In genomic region chr6:11392778-11393507, GRCh38 we compare ENCODE assay signal across 1 cellular context.
TF ChIP-seq lines count a peak whose summit lies in the region.

No MANE protein-coding gene starts in this region.

TF ChIP-seq in HepG2, 621 proteins besides CTCF, POLR2A, EP300 and RAD21 (continued from another document and continues in another):
- TF ChIP-seq, protein P1, sequence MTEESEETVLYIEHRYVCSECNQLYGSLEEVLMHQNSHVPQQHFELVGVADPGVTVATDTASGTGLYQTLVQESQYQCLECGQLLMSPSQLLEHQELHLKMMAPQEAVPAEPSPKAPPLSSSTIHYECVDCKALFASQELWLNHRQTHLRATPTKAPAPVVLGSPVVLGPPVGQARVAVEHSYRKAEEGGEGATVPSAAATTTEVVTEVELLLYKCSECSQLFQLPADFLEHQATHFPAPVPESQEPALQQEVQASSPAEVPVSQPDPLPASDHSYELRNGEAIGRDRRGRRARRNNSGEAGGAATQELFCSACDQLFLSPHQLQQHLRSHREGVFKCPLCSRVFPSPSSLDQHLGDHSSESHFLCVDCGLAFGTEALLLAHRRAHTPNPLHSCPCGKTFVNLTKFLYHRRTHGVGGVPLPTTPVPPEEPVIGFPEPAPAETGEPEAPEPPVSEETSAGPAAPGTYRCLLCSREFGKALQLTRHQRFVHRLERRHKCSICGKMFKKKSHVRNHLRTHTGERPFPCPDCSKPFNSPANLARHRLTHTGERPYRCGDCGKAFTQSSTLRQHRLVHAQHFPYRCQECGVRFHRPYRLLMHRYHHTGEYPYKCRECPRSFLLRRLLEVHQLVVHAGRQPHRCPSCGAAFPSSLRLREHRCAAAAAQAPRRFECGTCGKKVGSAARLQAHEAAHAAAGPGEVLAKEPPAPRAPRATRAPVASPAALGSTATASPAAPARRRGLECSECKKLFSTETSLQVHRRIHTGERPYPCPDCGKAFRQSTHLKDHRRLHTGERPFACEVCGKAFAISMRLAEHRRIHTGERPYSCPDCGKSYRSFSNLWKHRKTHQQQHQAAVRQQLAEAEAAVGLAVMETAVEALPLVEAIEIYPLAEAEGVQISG (CRISPR knock-in tag; IDR thresholded peaks at IDR 0.05), result peak; percentile 92
- TF ChIP-seq ZFAT (CRISPR knock-in tag; conservative IDR thresholded peaks at IDR 0.05), result no peak
- peak; percentile 77; the same call in 1 of the 2 replicates for TF ChIP-seq ZNF343 (CRISPR knock-in tag; IDR thresholded peaks at IDR 0.05)
- peak; percentile 65 for TF ChIP-seq ZNF772 (CRISPR knock-in tag; IDR thresholded peaks at IDR 0.05)
- peak; percentile 52; the same call in 1 of the 2 replicates for TF ChIP-seq CREB1 (IDR thresholded peaks at IDR 0.05)
- TF ChIP-seq CREB1 (CRISPR knock-in tag; IDR thresholded peaks at IDR 0.05), result peak; percentile 83
- TF ChIP-seq EEA1 (CRISPR knock-in tag; IDR thresholded peaks at IDR 0.05; ENCODE audit: borderline replicate concordance), result no peak
- peak; percentile 84 for TF ChIP-seq ZNF639 (CRISPR knock-in tag; conservative IDR thresholded peaks at IDR 0.05)
- no peak for TF ChIP-seq ZNF382 (CRISPR knock-in tag; IDR thresholded peaks at IDR 0.05; ENCODE audit: borderline replicate concordance)
- TF ChIP-seq YY1 (IDR thresholded peaks at IDR 0.05; ENCODE audit: insufficient read depth, insufficient replicate concordance, low read depth, low read length), result peak; percentile 75
- peak; percentile 88 for TF ChIP-seq ZNF512B (CRISPR knock-in tag; IDR thresholded peaks at IDR 0.05; ENCODE audit: borderline replicate concordance)
- no peak for TF ChIP-seq ZFP82 (CRISPR knock-in tag; IDR thresholded peaks at IDR 0.05; ENCODE audit: borderline replicate concordance)
- peak; percentile 98 for TF ChIP-seq ZSCAN29 (CRISPR knock-in tag; conservative IDR thresholded peaks at IDR 0.05)
- no peak for TF ChIP-seq PAF1 (CRISPR knock-in tag; IDR thresholded peaks at IDR 0.05)
- TF ChIP-seq ETS1 (CRISPR knock-in tag; IDR thresholded peaks at IDR 0.05), result no peak; the same call in 1 of the 2 replicates
- no peak; the same call in 1 of the 2 replicates for TF ChIP-seq ZNF615 (CRISPR knock-in tag; IDR thresholded peaks at IDR 0.05; ENCODE audit: borderline replicate concordance)
- no peak for TF ChIP-seq PREB (CRISPR knock-in tag; IDR thresholded peaks at IDR 0.05)
- TF ChIP-seq TBL1XR1 (IDR thresholded peaks at IDR 0.05; ENCODE audit: borderline replicate concordance, low read length, partially characterized antibody), result no peak
- peak; percentile 37; the same call in 1 of the 2 replicates for TF ChIP-seq GLI4 (CRISPR knock-in tag; IDR thresholded peaks at IDR 0.05; ENCODE audit: borderline replicate concordance)
- TF ChIP-seq, protein P2, sequence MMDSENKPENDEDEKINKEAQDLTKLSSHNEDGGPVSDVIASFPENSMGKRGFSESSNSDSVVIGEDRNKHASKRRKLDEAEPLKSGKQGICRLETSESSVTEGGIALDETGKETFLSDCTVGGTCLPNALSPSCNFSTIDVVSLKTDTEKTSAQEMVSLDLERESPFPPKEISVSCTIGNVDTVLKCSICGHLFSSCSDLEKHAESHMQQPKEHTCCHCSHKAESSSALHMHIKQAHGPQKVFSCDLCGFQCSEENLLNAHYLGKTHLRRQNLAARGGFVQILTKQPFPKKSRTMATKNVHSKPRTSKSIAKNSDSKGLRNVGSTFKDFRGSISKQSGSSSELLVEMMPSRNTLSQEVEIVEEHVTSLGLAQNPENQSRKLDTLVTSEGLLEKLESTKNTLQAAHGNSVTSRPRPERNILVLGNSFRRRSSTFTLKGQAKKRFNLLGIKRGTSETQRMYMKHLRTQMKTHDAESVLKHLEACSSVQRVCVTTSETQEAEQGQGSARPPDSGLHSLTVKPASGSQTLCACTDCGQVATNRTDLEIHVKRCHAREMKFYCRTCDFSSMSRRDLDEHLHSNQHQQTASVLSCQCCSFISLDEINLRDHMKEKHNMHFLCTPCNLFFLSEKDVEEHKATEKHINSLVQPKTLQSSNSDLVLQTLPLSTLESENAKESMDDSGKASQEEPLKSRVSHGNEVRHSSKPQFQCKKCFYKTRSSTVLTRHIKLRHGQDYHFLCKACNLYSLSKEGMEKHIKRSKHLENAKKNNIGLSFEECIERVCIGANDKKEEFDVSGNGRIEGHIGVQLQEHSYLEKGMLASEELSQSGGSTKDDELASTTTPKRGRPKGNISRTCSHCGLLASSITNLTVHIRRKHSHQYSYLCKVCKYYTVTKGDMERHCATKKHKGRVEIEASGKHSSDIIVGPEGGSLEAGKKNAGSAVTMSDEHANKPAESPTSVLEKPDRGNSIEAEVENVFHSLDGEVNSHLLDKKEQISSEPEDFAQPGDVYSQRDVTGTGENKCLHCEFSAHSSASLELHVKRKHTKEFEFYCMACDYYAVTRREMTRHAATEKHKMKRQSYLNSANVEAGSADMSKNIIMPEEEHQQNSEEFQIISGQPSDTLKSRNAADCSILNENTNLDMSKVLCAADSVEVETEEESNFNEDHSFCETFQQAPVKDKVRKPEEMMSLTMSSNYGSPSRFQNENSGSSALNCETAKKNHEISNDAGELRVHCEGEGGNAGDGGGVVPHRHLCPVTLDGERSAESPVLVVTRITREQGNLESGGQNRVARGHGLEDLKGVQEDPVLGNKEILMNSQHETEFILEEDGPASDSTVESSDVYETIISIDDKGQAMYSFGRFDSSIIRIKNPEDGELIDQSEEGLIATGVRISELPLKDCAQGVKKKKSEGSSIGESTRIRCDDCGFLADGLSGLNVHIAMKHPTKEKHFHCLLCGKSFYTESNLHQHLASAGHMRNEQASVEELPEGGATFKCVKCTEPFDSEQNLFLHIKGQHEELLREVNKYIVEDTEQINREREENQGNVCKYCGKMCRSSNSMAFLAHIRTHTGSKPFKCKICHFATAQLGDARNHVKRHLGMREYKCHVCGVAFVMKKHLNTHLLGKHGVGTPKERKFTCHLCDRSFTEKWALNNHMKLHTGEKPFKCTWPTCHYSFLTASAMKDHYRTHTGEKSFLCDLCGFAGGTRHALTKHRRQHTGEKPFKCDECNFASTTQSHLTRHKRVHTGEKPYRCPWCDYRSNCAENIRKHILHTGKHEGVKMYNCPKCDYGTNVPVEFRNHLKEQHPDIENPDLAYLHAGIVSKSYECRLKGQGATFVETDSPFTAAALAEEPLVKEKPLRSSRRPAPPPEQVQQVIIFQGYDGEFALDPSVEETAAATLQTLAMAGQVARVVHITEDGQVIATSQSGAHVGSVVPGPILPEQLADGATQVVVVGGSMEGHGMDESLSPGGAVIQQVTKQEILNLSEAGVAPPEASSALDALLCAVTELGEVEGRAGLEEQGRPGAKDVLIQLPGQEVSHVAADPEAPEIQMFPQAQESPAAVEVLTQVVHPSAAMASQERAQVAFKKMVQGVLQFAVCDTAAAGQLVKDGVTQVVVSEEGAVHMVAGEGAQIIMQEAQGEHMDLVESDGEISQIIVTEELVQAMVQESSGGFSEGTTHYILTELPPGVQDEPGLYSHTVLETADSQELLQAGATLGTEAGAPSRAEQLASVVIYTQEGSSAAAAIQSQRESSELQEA (CRISPR knock-in tag; IDR thresholded peaks at IDR 0.05; ENCODE audit: not compliant biosample characterization), result no peak
- TF ChIP-seq, protein P3, sequence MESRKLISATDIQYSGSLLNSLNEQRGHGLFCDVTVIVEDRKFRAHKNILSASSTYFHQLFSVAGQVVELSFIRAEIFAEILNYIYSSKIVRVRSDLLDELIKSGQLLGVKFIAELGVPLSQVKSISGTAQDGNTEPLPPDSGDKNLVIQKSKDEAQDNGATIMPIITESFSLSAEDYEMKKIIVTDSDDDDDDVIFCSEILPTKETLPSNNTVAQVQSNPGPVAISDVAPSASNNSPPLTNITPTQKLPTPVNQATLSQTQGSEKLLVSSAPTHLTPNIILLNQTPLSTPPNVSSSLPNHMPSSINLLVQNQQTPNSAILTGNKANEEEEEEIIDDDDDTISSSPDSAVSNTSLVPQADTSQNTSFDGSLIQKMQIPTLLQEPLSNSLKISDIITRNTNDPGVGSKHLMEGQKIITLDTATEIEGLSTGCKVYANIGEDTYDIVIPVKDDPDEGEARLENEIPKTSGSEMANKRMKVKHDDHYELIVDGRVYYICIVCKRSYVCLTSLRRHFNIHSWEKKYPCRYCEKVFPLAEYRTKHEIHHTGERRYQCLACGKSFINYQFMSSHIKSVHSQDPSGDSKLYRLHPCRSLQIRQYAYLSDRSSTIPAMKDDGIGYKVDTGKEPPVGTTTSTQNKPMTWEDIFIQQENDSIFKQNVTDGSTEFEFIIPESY (CRISPR knock-in tag; IDR thresholded peaks at IDR 0.05), result peak; percentile 89
- peak; percentile 85; the same call in 1 of the 2 replicates for TF ChIP-seq ZC3H4 (CRISPR knock-in tag; IDR thresholded peaks at IDR 0.05; ENCODE audit: borderline replicate concordance)
- no peak for TF ChIP-seq RFX5 (IDR thresholded peaks at IDR 0.05; ENCODE audit: low read depth, low read length)
- TF ChIP-seq PHF20 (CRISPR knock-in tag; IDR thresholded peaks at IDR 0.05), result no peak; the same call in 1 of the 2 replicates
- no peak for TF ChIP-seq REXO4 (CRISPR knock-in tag; IDR thresholded peaks at IDR 0.05; ENCODE audit: borderline replicate concordance)
- no peak; the same call in 1 of the 2 replicates for TF ChIP-seq CSRNP1 (CRISPR knock-in tag; IDR thresholded peaks at IDR 0.05)
- 0 out of 2 replicates have a peak, but pooled peaks have one; percentile 39 for TF ChIP-seq RFX3 (CRISPR knock-in tag; IDR thresholded peaks at IDR 0.05)
- no peak; the same call in 1 of the 2 replicates for TF ChIP-seq NRL (CRISPR knock-in tag; IDR thresholded peaks at IDR 0.05; ENCODE audit: borderline replicate concordance)
- no peak for TF ChIP-seq FOXP1 (IDR thresholded peaks at IDR 0.05)
- TF ChIP-seq FOXP1 (CRISPR knock-in tag; IDR thresholded peaks at IDR 0.05), result peak; percentile 91; the same call in 1 of the 2 replicates
- TF ChIP-seq ZNF570 (CRISPR knock-in tag; IDR thresholded peaks at IDR 0.05; ENCODE audit: borderline replicate concordance), result no peak
- peak; percentile 89; the same call in 1 of the 2 replicates for TF ChIP-seq ZNF44 (CRISPR knock-in tag; IDR thresholded peaks at IDR 0.05)
- peak; percentile 76 for TF ChIP-seq NKX3-1 (CRISPR knock-in tag; IDR thresholded peaks at IDR 0.05)
- peak; percentile 32; the same call in 1 of the 2 replicates for TF ChIP-seq SIN3A (IDR thresholded peaks at IDR 0.05; ENCODE audit: borderline replicate concordance, low read depth, low read length)
- TF ChIP-seq RXRB (CRISPR knock-in tag; IDR thresholded peaks at IDR 0.05; ENCODE audit: borderline replicate concordance), result peak; percentile 98
- peak; percentile 90; the same call in 1 of the 2 replicates for TF ChIP-seq STAT5B (CRISPR knock-in tag; IDR thresholded peaks at IDR 0.05)
- peak; percentile 69; the same call in 1 of the 2 replicates for TF ChIP-seq SATB2 (CRISPR knock-in tag; IDR thresholded peaks at IDR 0.05)
